11 cellular contexts compared by ENCODE assay signal in genomic region chr12:15634010-15634676, GRCh38.
DNase-seq lines count a peak whose midpoint lies in the region; ATAC-seq and TF ChIP-seq lines count a peak whose summit lies in the region.
"Had no signal": no experiment of that assay in that cellular context is flagged by ENCODE, and none has a peak within 500 bp of the region (broad histone marks: within the 10 kb centered on the region; RNA-seq: fewer than 3 reads in every experiment).

No MANE protein-coding gene starts in this region.

- CTCF ChIA-PET in IMR-90 (lab: Yijun Ruan, JAX): no interaction called here

- peak overlapping the region; percentile 52; the same call in 1 of the 2 replicates for H4K5ac ChIP-seq in IMR-90 (ENCODE audit: low read depth, low read length)

- H3K79me1 ChIP-seq in IMR-90 (ENCODE audit: low read depth in 1 of 2, low read length in 2 of 2): peaks cover 4 to 30% of the 10 kb centered on the region in 2 experiments; a peak in 3 of 4 replicates

- H3K27me3 ChIP-seq in IMR-90 (ENCODE audit: control insufficient read depth, insufficient read depth, low read length): no peaks in the 10 kb centered on the region
- no peaks in the 10 kb centered on the region for H3K27me3 ChIP-seq in testis
- no peaks in the 10 kb centered on the region for H3K27me3 ChIP-seq in MG63
- H3K27me3 ChIP-seq: ovary had no signal

- H4K91ac ChIP-seq in IMR-90 (ENCODE audit: insufficient read depth, low read depth, low read length): peak overlapping the region; percentile 39; the same call in 1 of the 2 replicates

- in situ Hi-C loops in IMR-90 (cut with MboI; ENCODE audit: low sequenced_read_pairs): no loop called here
- in situ Hi-C loops in astrocyte of the spinal cord (cut with HindIII; ENCODE audit: low sequenced_read_pairs): no loop called here

- peak overlapping the region; percentile 54; the same call in 1 of the 2 replicates for H2BK120ac ChIP-seq in IMR-90 (ENCODE audit: low read depth, low read length)

- peak; percentile 70 for DNase-seq in IMR-90
- DNase-seq in astrocyte of the spinal cord (ENCODE audit: low read depth, low spot score): peak; percentile 54
- DNase-seq in left ventricle myocardium superior: no peak
- no peak for DNase-seq in testis
- DNase-seq in NCI-H2107 (lab: John Stamatoyannopoulos, UW): no peak
- no peak for DNase-seq in MG63
- DNase-seq: islet precursor cell; NCI-H1417 treated with DMSO at 0.1 percent for 48 hours; ovary; stimulated activated naive CD8-positive, alpha-beta T cell treated with anti-CD3 and anti-CD28 coated beads, Interleukin-15, Interleukin-2, amounts not matched to agents 100 U/mL and 50 U/mL, for 24 hours had no signal

- peak overlapping the region; percentile 43; the same call in 1 of the 2 replicates for H3K14ac ChIP-seq in IMR-90 (replicated peaks; ENCODE audit: low read depth, low read length)

- H3K9ac ChIP-seq in IMR-90 (ENCODE audit: low read depth, low read length): no peak overlapping the region

- peak overlapping the region; percentile 80 for H2BK20ac ChIP-seq in IMR-90 (ENCODE audit: low read depth, low read length)

- peak overlapping the region; percentile 51 for H2BK5ac ChIP-seq in IMR-90 (ENCODE audit: low read depth, low read length, poor library complexity, severe bottlenecking)

- TF ChIP-seq POLR2A in IMR-90 (IDR thresholded peaks at IDR 0.05; ENCODE audit: low read depth, low read length) (no peak), testis (IDR thresholded peaks at IDR 0.05) (no peak)

- H3K9me1 ChIP-seq in IMR-90 (ENCODE audit: insufficient read depth, low read length): peaks cover 17% of the 10 kb centered on the region

- peak overlapping the region in 1 of 2 experiments; percentile 32; a peak in 1 of 4 replicates for H4K8ac ChIP-seq in IMR-90 (ENCODE audit: low read depth in 2 of 2, low read length in 2 of 2)

- H3K36me3 ChIP-seq in IMR-90 (ENCODE audit: control insufficient read depth, insufficient read depth, low read length) (peaks cover 4% of the 10 kb centered on the region), testis (ENCODE audit: low read depth, missing control alignments) (no peaks in the 10 kb centered on the region), MG63 (peaks cover 53% of the 10 kb centered on the region)
- H3K36me3 ChIP-seq: ovary had no signal

- H3K4me1 ChIP-seq in IMR-90 (ENCODE audit: control insufficient read depth, insufficient read depth, low read length) (peaks cover 24% of the 10 kb centered on the region), testis (peaks cover 17% of the 10 kb centered on the region)

- no peaks in the 10 kb centered on the region for H3K9me3 ChIP-seq in IMR-90 (ENCODE audit: control insufficient read depth, insufficient read depth, low read length)
- H3K9me3 ChIP-seq in testis: no peaks in the 10 kb centered on the region
- H3K9me3 ChIP-seq in MG63: no peaks in the 10 kb centered on the region
- H3K9me3 ChIP-seq: ovary had no signal

- dilution Hi-C loops in IMR-90 (cut with HindIII; ENCODE audit: low sequenced_read_pairs, unreplicated experiment): no loop called here

- peak overlapping the region; percentile 57; the same call in 1 of the 2 replicates for H3K27ac ChIP-seq in IMR-90 (ENCODE audit: insufficient read depth, low read length)
- H3K27ac ChIP-seq in testis: peak overlapping the region; percentile 23 to 95
- H3K27ac ChIP-seq: ovary had no signal

- intact Hi-C loops in IMR-90 (cut with micrococcal nuclease): no loop called here
- intact Hi-C loops in left ventricle myocardium superior (cut with micrococcal nuclease): no loop called here
- intact Hi-C loops in testis (cut with DNase I; ENCODE audit: low total_unique reads): no loop called here

- no peak overlapping the region for H2AK9ac ChIP-seq in IMR-90 (replicated peaks; ENCODE audit: low read depth, low read length, poor library complexity)

- H2BK15ac ChIP-seq in IMR-90 (ENCODE audit: low read depth, low read length): peak overlapping the region; percentile 81

- peak overlapping the region; percentile 62 for H3K18ac ChIP-seq in IMR-90 (ENCODE audit: low read depth, low read length)

- H3K4me2 ChIP-seq in IMR-90 (ENCODE audit: low read depth, low read length): no peak overlapping the region

- no peak for ATAC-seq in IMR-90 (ENCODE audit: low read depth)
- ATAC-seq in left ventricle myocardium superior: peak; percentile 39
- no peak for ATAC-seq in HG02623 (IDR thresholded peaks at IDR 0.05; ENCODE audit: unreplicated experiment)
- ATAC-seq: stimulated activated naive CD8-positive, alpha-beta T cell treated with anti-CD3 and anti-CD28 coated beads, Interleukin-15, Interleukin-2, amounts not matched to agents 100 U/mL and 50 U/mL, for 24 hours had no signal

- H2AFZ ChIP-seq in IMR-90 (replicated peaks; ENCODE audit: low read length, poor library complexity): no peak overlapping the region

- TF ChIP-seq CTCF in IMR-90 (conservative IDR thresholded peaks at IDR 0.05; ENCODE audit: low read depth, low read length): no peak
- TF ChIP-seq CTCF in astrocyte of the spinal cord (IDR thresholded peaks at IDR 0.05; ENCODE audit: low read depth, low read length): no peak
- TF ChIP-seq CTCF in testis (IDR thresholded peaks at IDR 0.05): no peak

- POLR2A ChIA-PET in IMR-90 (lab: Charles Lee; ENCODE audit: unreplicated experiment): no interaction called here

- H3K4ac ChIP-seq in IMR-90 (ENCODE audit: low read depth, low read length): peak overlapping the region; percentile 55; the same call in 1 of the 2 replicates

- no peak overlapping the region for H3K23ac ChIP-seq in IMR-90 (ENCODE audit: low read depth, low read length)

- TF ChIP-seq RAD21 in IMR-90 (IDR thresholded peaks at IDR 0.05; ENCODE audit: low read length): no peak

- H4K20me1 ChIP-seq in IMR-90 (ENCODE audit: insufficient read depth, low read length): no peaks in the 10 kb centered on the region

- BruUV-seq in IMR-90 (replicated peaks; lab: Mats Ljungman, UMichigan): no TSS peak

- H3K4me3 ChIP-seq in IMR-90 (ENCODE audit: insufficient read depth, low read depth, low read length) (no peak overlapping the region), astrocyte of the spinal cord (ENCODE audit: low read depth, low read length) (no peak overlapping the region), testis (no peak overlapping the region), MG63 (no peak overlapping the region)
- H3K4me3 ChIP-seq: ovary had no signal

- no CpG with 5 or more reads among the region's 4 CpGs for WGBS in IMR-90 (ENCODE audit: extremely low coverage in 2 of 2, insufficient read length in 1 of 2), 2 experiments
- WGBS in testis, 2 donors: 62 to 64% methylated on average over 4 of the region's 4 CpGs

- no peak overlapping the region for H3K56ac ChIP-seq in IMR-90 (ENCODE audit: extremely low read depth, insufficient read depth, low read length)

- H2AK5ac ChIP-seq in IMR-90 (ENCODE audit: low read depth, low read length): peak overlapping the region; percentile 31; the same call in 1 of the 2 replicates

TF ChIP-seq in IMR-90, 13 proteins besides CTCF, POLR2A, EP300 and RAD21:
- no peak for TF ChIP-seq MXI1 (IDR thresholded peaks at IDR 0.05; ENCODE audit: borderline replicate concordance, low read depth, low read length)
- TF ChIP-seq CHD1 (IDR thresholded peaks at IDR 0.05; ENCODE audit: low read depth, low read length): no peak
- TF ChIP-seq MAFK (IDR thresholded peaks at IDR 0.05; ENCODE audit: low read depth, low read length): no peak
- no peak for TF ChIP-seq ELK1 (IDR thresholded peaks at IDR 0.05; ENCODE audit: borderline replicate concordance, low read depth, low read length)
- peak; percentile 39; the same call in 1 of the 2 replicates for TF ChIP-seq FOS (IDR thresholded peaks at IDR 0.05; ENCODE audit: low read depth, low read length)
- TF ChIP-seq CEBPB (IDR thresholded peaks at IDR 0.05; ENCODE audit: low read depth, low read length): peak; percentile 76

Comparison
In these comparisons a context has a peak if more than half of its experiments do, and no peak if none do; other contexts are left out.
1. DNase-seq: peak in IMR-90 (single experiment) and astrocyte of the spinal cord (single experiment); none in left ventricle myocardium superior (single experiment), testis (single experiment), NCI-H2107 (single experiment) and MG63 (single experiment).